ENCODE assay signal across 24 cellular contexts in the genomic region with DNA sequence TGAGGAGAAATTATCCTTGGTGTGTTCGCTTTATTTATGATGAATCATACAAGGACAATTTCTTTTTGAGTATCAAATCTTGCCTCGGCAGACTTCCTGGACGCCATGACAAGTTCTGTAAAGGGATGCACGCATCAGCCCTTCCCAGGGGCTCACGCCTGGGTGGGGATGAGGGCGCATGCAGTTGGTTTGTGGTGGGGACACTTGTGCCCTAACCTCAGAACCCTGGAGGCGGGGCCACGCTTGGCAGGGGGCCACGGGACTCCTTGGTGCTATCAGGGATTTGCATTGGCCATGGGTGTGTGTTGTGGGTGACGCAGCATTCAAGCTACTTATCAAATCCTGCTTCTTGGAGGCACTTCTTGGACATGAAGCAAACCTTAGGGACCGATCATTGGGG.
"Had no signal": no experiment of that assay in that cellular context is flagged by ENCODE, and none has a peak within 500 bp of the region (broad histone marks: within the 10 kb centered on the region; RNA-seq: fewer than 3 reads in every experiment).

No MANE protein-coding gene starts in this region.

- DNase-seq: dermis blood vessel endothelial cell; effector memory CD8-positive, alpha-beta T cell; kidney; naive B cell; right lobe of liver; stimulated activated CD4-positive, alpha-beta T cell treated with anti-CD3 and anti-CD28 coated beads, Interleukin-2, amount 100 ng/mL, for 24 hours; stimulated activated CD4-positive, alpha-beta T cell treated with anti-CD3 and anti-CD28 coated beads, Interleukin-4, amount 100 ng/mL, for 24 hours; stimulated activated naive CD8-positive, alpha-beta T cell treated with anti-CD3 and anti-CD28 coated beads, Interleukin-15, Interleukin-2, amounts not matched to agents 100 U/mL and 50 U/mL, for 24 hours; substantia nigra; testis; tibial artery had no signal

- H3K36me3 ChIP-seq: neutrophil, right lobe of liver, tibial artery had no signal

- H3K9me3 ChIP-seq: neutrophil, right lobe of liver, testis, tibial artery had no signal

- H3K4me1 ChIP-seq: parathyroid adenoma, right lobe of liver, testis, tibial artery had no signal

- H3K79me2 ChIP-seq: hepatocyte, parathyroid adenoma had no signal

- H3K4me2 ChIP-seq: hepatocyte had no signal

- H3K4me3 Mint-ChIP-seq: effector memory CD8-positive, alpha-beta T cell; memory B cell; naive B cell; natural killer cell treated with Interleukin-12 subunit alpha and Interleukin-12 subunit beta and Interleukin-15 and Interleukin-18, amount 100 ng/mL, for 72 hours; neural crest cell; stimulated activated effector memory CD8-positive, alpha-beta T cell treated with anti-CD3 and anti-CD28 coated beads, Interleukin-12 subunit alpha, Interleukin-12 subunit beta, amount 100 ng/mL, for 72 hours; type B pancreatic cell had no signal

- H3K27me3 Mint-ChIP-seq: memory B cell, naive B cell, progenitor cell of endocrine pancreas had no signal

- H3K9ac ChIP-seq: parathyroid adenoma had no signal

- H3K4me3 ChIP-seq: coronary artery, hepatocyte, lung, right lobe of liver, testis, tibial artery had no signal

- H3K27me3 ChIP-seq: hepatocyte, neutrophil, right lobe of liver, testis, tibial artery had no signal

- H3K36me3 Mint-ChIP-seq: memory B cell; naive B cell; natural killer cell treated with Interleukin-12 subunit alpha and Interleukin-12 subunit beta and Interleukin-15 and Interleukin-18, amount 100 ng/mL, for 72 hours; stimulated activated effector memory CD8-positive, alpha-beta T cell treated with anti-CD3 and anti-CD28 coated beads, Interleukin-12 subunit alpha, Interleukin-12 subunit beta, amount 100 ng/mL, for 72 hours; type B pancreatic cell had no signal

- H3K4me1 Mint-ChIP-seq: memory B cell; naive B cell; neural crest cell; stimulated activated effector memory CD8-positive, alpha-beta T cell treated with anti-CD3 and anti-CD28 coated beads, Interleukin-12 subunit alpha, Interleukin-12 subunit beta, amount 100 ng/mL, for 72 hours had no signal

- H2AFZ ChIP-seq: hepatocyte, parathyroid adenoma had no signal

- H3K9me3 Mint-ChIP-seq: effector memory CD8-positive, alpha-beta T cell; memory B cell; natural killer cell treated with Interleukin-12 subunit alpha and Interleukin-12 subunit beta and Interleukin-15 and Interleukin-18, amount 100 ng/mL, for 72 hours; neural crest cell; stimulated activated effector memory CD8-positive, alpha-beta T cell treated with anti-CD3 and anti-CD28 coated beads, Interleukin-12 subunit alpha, Interleukin-12 subunit beta, amount 100 ng/mL, for 72 hours; type B pancreatic cell had no signal

- FAIRE-seq: endometrium, frontal cortex, kidney had no signal

- H3K27ac ChIP-seq: coronary artery, hepatocyte, neutrophil, parathyroid adenoma, right lobe of liver, testis, tibial artery had no signal

- H3K27ac Mint-ChIP-seq: effector memory CD8-positive, alpha-beta T cell; memory B cell; naive B cell; natural killer cell treated with Interleukin-12 subunit alpha and Interleukin-12 subunit beta and Interleukin-15 and Interleukin-18, amount 100 ng/mL, for 72 hours; progenitor cell of endocrine pancreas; stimulated activated effector memory CD8-positive, alpha-beta T cell treated with anti-CD3 and anti-CD28 coated beads, Interleukin-12 subunit alpha, Interleukin-12 subunit beta, amount 100 ng/mL, for 72 hours; type B pancreatic cell had no signal
